Comparison of ENCODE assay signal across 8 cellular contexts in genomic region chr14:22918809-22919600, GRCh38. TPM values are rescaled to one million over a fixed set of nuclear protein-coding genes. Genes with fewer than 3 reads are reported as not detected.
DNase-seq lines count a peak whose midpoint lies in the region; ATAC-seq and TF ChIP-seq lines count a peak whose summit lies in the region.

Gene RBM23 (minus strand): TSS chr14:22919149.

- DNase-seq in GM12864 (ENCODE audit: low read depth) (peak; percentile 100), NCI-H1417 (lab: John Stamatoyannopoulos, UW) (peak; percentile 100), SW 1271 (lab: John Stamatoyannopoulos, UW) (peak; percentile 99 to 100), Right ventricle myocardium inferior (ENCODE audit: missing footprints) (peak; percentile 100), ovary (peak; percentile 100), thyroid gland (peak; percentile 100)
- DNase-seq in activated naive CD8-positive, alpha-beta T cell treated with anti-CD3 and anti-CD28 coated beads, Interleukin-2, amount 50 U/mL, for 16 hours (ENCODE audit: low read depth, low spot score): peak; percentile 98

- H3K4me3 ChIP-seq in GM12864 (ENCODE audit: low read depth, low read length) (peak within 1 kb of the TSS; percentile 89), ovary (peak within 1 kb of the TSS; percentile 65), thyroid gland (replicated peaks in 1 of 3) (peak within 1 kb of the TSS; percentile 70 to 86 (median 77))

- no peak for TF ChIP-seq CTCF in GM12864 (IDR thresholded peaks at IDR 0.05; ENCODE audit: low read depth, low read length, missing control alignments)
- peak in 1 of 3 donors; percentile 33 for TF ChIP-seq CTCF in ovary (IDR thresholded peaks at IDR 0.05)
- peak in 1 of 6 experiments; percentile 11 for TF ChIP-seq CTCF in thyroid gland (IDR thresholded peaks at IDR 0.05)

- ATAC-seq in HG02759 (IDR thresholded peaks at IDR 0.05; ENCODE audit: unreplicated experiment) (peak; percentile 88), Right ventricle myocardium inferior (peak; percentile 95)

- H3K36me3 ChIP-seq in ovary (no peaks in the 10 kb centered on the region), thyroid gland (peaks cover 31% of the 10 kb centered on the region in 2 donors)

- peak; percentile 65 for TF ChIP-seq EP300 in ovary (IDR thresholded peaks at IDR 0.05)

- H3K4me1 ChIP-seq in ovary (ENCODE audit: insufficient read depth) (peaks cover 6% of the 10 kb centered on the region), thyroid gland (peaks cover 18 to 24% of the 10 kb centered on the region in 2 donors)

- H3K27ac ChIP-seq in ovary (peak within 1 kb of the TSS; percentile 90 to 100), thyroid gland (peak within 1 kb of the TSS; percentile 95 to 98 (median 98))

- H3K27me3 ChIP-seq in ovary (no peaks in the 10 kb centered on the region), thyroid gland (no peaks in the 10 kb centered on the region)

- TF ChIP-seq POLR2A in ovary (IDR thresholded peaks at IDR 0.05) (peak; percentile 92), thyroid gland (IDR thresholded peaks at IDR 0.05) (peak in 1 of 2 donors; percentile 85)

- H3K9me3 ChIP-seq in ovary (no peaks in the 10 kb centered on the region), thyroid gland (no peaks in the 10 kb centered on the region)

- intact Hi-C loops in Right ventricle myocardium inferior (cut with DNase I) (loop anchor here (5.0 kb wide), 2 partner anchors 47 to 92 kb away; partner anchors contain the start of genes LRP10 and MRPL52), ovary (cut with DNase I) (no loop called here), thyroid gland (cut with DNase I) (no loop called here)

- WGBS in ovary, 3 donors: 0% methylated on average over 45 of the region's 45 CpGs
- 0% methylated on average over 28 to 39 of the region's 45 CpGs for WGBS in thyroid gland, 2 donors

RNA-seq across cellular contexts. Expression of gene RBM23, which starts in this region (rescaled TPM):
- total RNA-seq in Right ventricle myocardium inferior (40.3 TPM), ovary (100 to 1,000 TPM in 5 of 7 donors, 10 to 100 TPM in 2; 90.9 to 244 (median 129) TPM), thyroid gland (1,000 to 10,000 TPM in 2 of 4 donors, 100 to 1,000 TPM in 2; 157 to 1,409 (median 683) TPM)
- polyA plus RNA-seq in ovary: 100 to 1,000 TPM in 1 of 2 donors, 10 to 100 TPM in 1; 57.0 to 104 TPM

Comparison
In these comparisons a context has a peak if more than half of its experiments do, and no peak if none do; other contexts are left out.
1. Peak in every context shown above with its lines: DNase-seq, ATAC-seq, H3K4me3 ChIP-seq and H3K27ac ChIP-seq.